Comparison of ENCODE assay signal across 8 cellular contexts in genomic region chr15:63870403-63871209, GRCh38. TPM values are rescaled to one million over a fixed set of nuclear protein-coding genes. Genes with fewer than 3 reads are reported as not detected.
DNase-seq lines count a peak whose midpoint lies in the region; ATAC-seq, FAIRE-seq and TF ChIP-seq lines count a peak whose summit lies in the region.

No MANE protein-coding gene starts in this region.

- no peak overlapping the region for H2BK12ac ChIP-seq in H9 (ENCODE audit: insufficient read length, low read depth, low read length)

- H3K56ac ChIP-seq in H9 (ENCODE audit: insufficient read length, low read depth, low read length): no peak overlapping the region

- H3K27ac ChIP-seq in H9 (ENCODE audit: insufficient read length, low read depth, low read length): no peak overlapping the region

- in situ Hi-C loops in SK-MEL-5 (cut with HindIII; ENCODE audit: low pct_unique_long_range_greater_than_20kb, low sequenced_read_pairs): no loop called here

- H3K4me3 ChIP-seq in fibroblast of pulmonary artery (replicated peaks; ENCODE audit: low read depth, low read length): no peak overlapping the region

- H2BK20ac ChIP-seq in H9 (ENCODE audit: low read depth, low read length, poor library complexity, severe bottlenecking): no peak overlapping the region

- H3K79me2 ChIP-seq in H9 (ENCODE audit: insufficient read depth, low read length): no peaks in the 10 kb centered on the region

- ATAC-seq in HG02938 (IDR thresholded peaks at IDR 0.05; ENCODE audit: unreplicated experiment) (no peak), HG02981 (IDR thresholded peaks at IDR 0.05; ENCODE audit: unreplicated experiment) (no peak)

- H3K4ac ChIP-seq in H9 (ENCODE audit: low read depth, low read length): no peak overlapping the region

- no peak for FAIRE-seq in GM19239 (lab: Jason Lieb, UNC)

- H3T11ph ChIP-seq in H9 (ENCODE audit: low read length): no peak overlapping the region

- no peaks in the 10 kb centered on the region for H3K23me2 ChIP-seq in H9 (ENCODE audit: insufficient read length, low read depth, low read length, poor library complexity, severe bottlenecking)

- no peak overlapping the region for H2BK5ac ChIP-seq in H9 (ENCODE audit: insufficient read length, low read length)

- H3K23ac ChIP-seq in H9 (ENCODE audit: insufficient read length, low read depth, low read length): no peak overlapping the region

- no peaks in the 10 kb centered on the region for H3K9me3 ChIP-seq in H9 (ENCODE audit: control insufficient read depth, low read depth, low read length)

- H3K27me3 ChIP-seq in H9 (ENCODE audit: insufficient read depth, low read length): no peaks in the 10 kb centered on the region

- H2BK120ac ChIP-seq in H9 (ENCODE audit: low read depth, low read length, poor library complexity, severe bottlenecking): no peak overlapping the region

- no peaks in the 10 kb centered on the region for H4K20me1 ChIP-seq in H9 (ENCODE audit: control insufficient read depth, insufficient read depth, insufficient read length)

- no peaks in the 10 kb centered on the region for H3K4me1 ChIP-seq in H9 (ENCODE audit: insufficient read depth, low read length)

- H3K79me1 ChIP-seq in H9 (ENCODE audit: insufficient read depth, low read depth, low read length, poor library complexity, severe bottlenecking): no peaks in the 10 kb centered on the region

- H3K4me1 Mint-ChIP-seq in H9: peaks cover 4 to 5% of the 10 kb centered on the region in 2 experiments

- TF ChIP-seq CTCF in H9 (conservative IDR thresholded peaks at IDR 0.05) (no peak), fibroblast of pulmonary artery (IDR thresholded peaks at IDR 0.05; ENCODE audit: low read length, missing control alignments) (no peak)

- no peak overlapping the region for H4K91ac ChIP-seq in H9 (ENCODE audit: insufficient read length, low read depth, low read length)

- H3K36me3 Mint-ChIP-seq in H9 (ENCODE audit: insufficient read depth in 1 of 3, low read depth in 3 of 3): 0 out of 7 replicates have a peak, but pooled peaks cover 0 to 3% (median 0%) of the 10 kb centered on the region in 3 experiments

- DNase-seq in H9 (peak; percentile 76), SK-MEL-5 (ENCODE audit: low read depth, low spot score) (peak; percentile 63), fibroblast of pulmonary artery (ENCODE audit: low read depth) (peak; percentile 89), retina (peak; percentile 15), NCI-H146 (lab: John Stamatoyannopoulos, UW) (no peak), GM19239 (ENCODE audit: insufficient read length, low spot score) (no peak)

- H2BK15ac ChIP-seq in H9 (ENCODE audit: low read depth, low read length): no peak overlapping the region

- no peak overlapping the region for H4K5ac ChIP-seq in H9 (ENCODE audit: insufficient read length, low read depth, low read length)

- H3K27ac Mint-ChIP-seq in H9: no peak overlapping the region

- no peak overlapping the region for H3K18ac ChIP-seq in H9 (ENCODE audit: insufficient read length, low read depth, low read length)

- peaks cover 2 to 4% of the 10 kb centered on the region in 2 experiments; a peak in 1 of 5 replicates for H3K9me3 Mint-ChIP-seq in H9

- no CpG with 5 or more reads among the region's 6 CpGs for WGBS in H9 (ENCODE audit: extremely low coverage, insufficient read length, low lambda C conversion rate)

- H2AK5ac ChIP-seq in H9 (ENCODE audit: insufficient read length, low read length): no peak overlapping the region

- no peak overlapping the region for H2AFZ ChIP-seq in H9 (ENCODE audit: low read length)

- no peak overlapping the region for H3K4me2 ChIP-seq in H9 (ENCODE audit: insufficient read depth, insufficient read length, low read length)

- H3K9ac ChIP-seq in H9 (ENCODE audit: extremely low read depth, insufficient read length, low read length): no peak overlapping the region

- no peak overlapping the region for H3K4me3 Mint-ChIP-seq in H9

- no peaks in the 10 kb centered on the region; the same call in 1 of the 2 replicates for H3K27me3 Mint-ChIP-seq in H9 (ENCODE audit: low read depth)

- no peak overlapping the region for H4K8ac ChIP-seq in H9 (replicated peaks; ENCODE audit: insufficient read length, low read depth, low read length)

- H3K14ac ChIP-seq in H9 (ENCODE audit: insufficient read depth, low read length): no peak overlapping the region

RNA-seq across cellular contexts. Expression of gene HERC1, which starts 36.9 kb away (rescaled TPM):
- total RNA-seq in H9 (2021): 36.6 and 38.8 TPM in 2 replicates
- total RNA-seq in SK-MEL-5 (2014; rRNA removed; shearing (Covaris generic)): 64.5 and 67.5 TPM in 2 replicates
- 35.6 and 38.0 TPM in 2 replicates for polyA plus RNA-seq in SK-MEL-5 (2015; cell fraction: cytosol; rRNA removed)
- polyA plus RNA-seq in SK-MEL-5 (2015; cell fraction: nucleus; rRNA removed): 74.5 and 96.7 TPM in 2 replicates

Comparison
In these comparisons a context has a peak if more than half of its experiments do, and no peak if none do; other contexts are left out.
1. DNase-seq: peak in H9 (single experiment), SK-MEL-5 (single experiment), fibroblast of pulmonary artery (single experiment) and retina (single experiment); none in NCI-H146 (single experiment) and GM19239 (single experiment).